1 cellular context compared by ENCODE assay signal in genomic region chr2:128286011-128286721, GRCh38.
TF ChIP-seq lines count a peak whose summit lies in the region.

No MANE protein-coding gene starts in this region.

TF ChIP-seq in GM23338, 12 proteins besides CTCF, POLR2A, EP300 and RAD21:
- TF ChIP-seq ZNF114 (CRISPR knock-in tag; IDR thresholded peaks at IDR 0.05) (no peak), STAT1 (IDR thresholded peaks at IDR 0.05; ENCODE audit: unreplicated experiment) (no peak), CREB1 (CRISPR knock-in tag; IDR thresholded peaks at IDR 0.05; ENCODE audit: low read depth) (no peak), EZH2phosphoT487 (IDR thresholded peaks at IDR 0.05; ENCODE audit: unreplicated experiment) (no peak), REST (IDR thresholded peaks at IDR 0.05; ENCODE audit: unreplicated experiment) (no peak), EZH2 (IDR thresholded peaks at IDR 0.05; ENCODE audit: low read depth, unreplicated experiment) (no peak), ZNF331 (CRISPR knock-in tag; IDR thresholded peaks at IDR 0.05; ENCODE audit: low read depth) (no peak), ETS1 (IDR thresholded peaks at IDR 0.05) (no peak), ZNF462 (CRISPR knock-in tag; IDR thresholded peaks at IDR 0.05) (no peak), JUNB (IDR thresholded peaks at IDR 0.05; ENCODE audit: unreplicated experiment) (no peak), NANOG (IDR thresholded peaks at IDR 0.05; ENCODE audit: borderline replicate concordance) (no peak), POLR2AphosphoS5 (IDR thresholded peaks at IDR 0.05; ENCODE audit: low read depth) (no peak)
